ENCODE assay signal across 22 cellular contexts in the genomic region with DNA sequence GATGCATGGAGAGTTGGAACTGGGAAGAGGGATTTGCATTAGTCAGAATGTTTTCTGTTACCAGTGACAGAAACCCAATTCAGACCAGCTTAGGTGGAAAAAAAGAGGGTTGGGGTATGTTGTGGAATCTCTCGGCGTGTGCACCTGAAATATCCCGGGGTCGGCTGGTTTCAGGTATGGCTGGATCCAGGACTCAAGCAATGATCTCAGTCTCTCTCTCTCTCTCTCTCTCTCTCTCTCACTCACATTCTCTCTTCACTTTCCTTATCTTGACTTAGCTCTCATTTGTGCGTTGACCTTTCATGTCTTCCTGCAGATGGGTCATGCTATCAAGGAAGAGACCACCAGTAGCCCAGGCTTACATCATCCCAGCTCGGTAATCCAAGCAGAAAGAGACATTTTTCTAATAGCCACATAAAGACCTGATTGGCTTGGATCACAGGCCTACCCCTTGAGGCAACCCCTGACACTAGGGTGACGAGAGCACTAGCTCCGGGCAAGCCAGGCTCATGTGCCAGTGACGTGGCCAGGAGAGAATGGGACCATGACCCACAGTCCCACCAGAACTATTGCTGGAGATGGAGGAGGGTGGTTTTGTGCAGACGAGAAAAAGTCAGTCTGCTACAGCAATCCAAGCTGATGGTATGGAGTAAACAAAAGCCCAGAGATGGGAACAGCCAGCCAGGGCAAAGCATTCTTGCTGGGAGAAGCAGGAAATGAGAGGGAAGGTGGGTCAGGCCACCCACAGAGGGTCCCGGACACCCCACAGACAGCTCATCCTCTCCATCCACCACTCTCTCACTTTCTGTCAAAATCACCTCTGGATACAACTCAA.
A peak's percentile ranks its signal among the peaks of the same experiment; 100 is the strongest.
DNase-seq lines count a peak whose midpoint lies in the region; ATAC-seq and TF ChIP-seq lines count a peak whose summit lies in the region.
"Had no signal": no experiment of that assay in that cellular context is flagged by ENCODE, and none has a peak within 500 bp of the region (broad histone marks: within the 10 kb centered on the region; RNA-seq: fewer than 3 reads in every experiment).

No MANE protein-coding gene starts in this region.

- DNase-seq in activated CD8-positive, alpha-beta memory T cell treated with anti-CD3 and anti-CD28 coated beads, Interleukin-2, amount 10 ng/mL, durations not matched to agents 7 days and 5 days = no peak
- no peak for DNase-seq in activated CD8-positive, alpha-beta memory T cell treated with anti-CD3 and anti-CD28 coated beads, Interleukin-2, amount 50 U/mL, for 4 hours
- no peak for DNase-seq in activated T-helper 1 cell treated with anti-CD3 and anti-CD28 coated beads, Interleukin-12 subunit alpha, Interleukin-12 subunit beta, Interleukin-2, Interleukin-4 antibody, amounts not matched to agents 30 ng/mL and 10 ng/mL and 1 ng/mL, durations not matched to agents 14 hours and 24 hours and 36 hours (ENCODE audit: low spot score)
- no peak for DNase-seq in mesothelial cell of epicardium (ENCODE audit: low spot score in 2 of 2, unreplicated experiment in 2 of 2)
- DNase-seq: activated T-cell treated with anti-CD3 and anti-CD28 coated beads for 4 hours, adrenal gland, GM23248, NCI-H1092, NCI-H2029, NCI-H345, NCI-H82, occipital lobe, retina, SHP77, SW 1271, testis had no signal

- H3K27me3 ChIP-seq in BLaER1 treated with 17β-estradiol and CSF1 and Interleukin-3, amounts not matched to agents 10 nM and 100 nM = no peaks in the 10 kb centered on the region
- H3K27me3 ChIP-seq: adrenal gland, testis, vagina had no signal

- peaks cover 73 to 89% (median 84%) of the 10 kb centered on the region in 10 experiments for H3K4me1 ChIP-seq in BLaER1 treated with 17β-estradiol and CSF1 and Interleukin-3, amounts not matched to agents 10 nM and 100 nM

- peak overlapping the region in 4 of 11 experiments; percentile 56 to 70 (median 68); a peak in 12 of 22 replicates for H3K9ac ChIP-seq in BLaER1 treated with 17β-estradiol and CSF1 and Interleukin-3, amounts not matched to agents 10 nM and 100 nM
- H3K9ac ChIP-seq: GM23248 had no signal

- peaks cover 0 to 5% (median 0%) of the 10 kb centered on the region in 11 experiments; a peak in 1 of 22 replicates for H3K36me3 ChIP-seq in BLaER1 treated with 17β-estradiol and CSF1 and Interleukin-3, amounts not matched to agents 10 nM and 100 nM
- H3K36me3 ChIP-seq: adrenal gland, lower lobe of right lung, vagina had no signal

- H3K4me1 Mint-ChIP-seq in activated CD8-positive, alpha-beta memory T cell treated with anti-CD3 and anti-CD28 coated beads, Interleukin-2, amount 10 ng/mL, durations not matched to agents 7 days and 5 days = peaks cover 39% of the 10 kb centered on the region
- H3K4me1 Mint-ChIP-seq in activated T-helper 1 cell treated with anti-CD3 and anti-CD28 coated beads, Interleukin-12 subunit alpha, Interleukin-12 subunit beta, Interleukin-2, Interleukin-4 antibody, amounts not matched to agents 30 ng/mL and 10 ng/mL and 1 ng/mL, durations not matched to agents 14 hours and 24 hours and 36 hours (ENCODE audit: low read depth) = peaks cover 47% of the 10 kb centered on the region
- peaks cover 4% of the 10 kb centered on the region for H3K4me1 Mint-ChIP-seq in mesothelial cell of epicardium

- peaks cover 21% of the 10 kb centered on the region for H3K36me3 Mint-ChIP-seq in activated CD8-positive, alpha-beta memory T cell treated with anti-CD3 and anti-CD28 coated beads, Interleukin-2, amount 10 ng/mL, durations not matched to agents 7 days and 5 days
- H3K36me3 Mint-ChIP-seq in activated T-helper 1 cell treated with anti-CD3 and anti-CD28 coated beads, Interleukin-12 subunit alpha, Interleukin-12 subunit beta, Interleukin-2, Interleukin-4 antibody, amounts not matched to agents 30 ng/mL and 10 ng/mL and 1 ng/mL, durations not matched to agents 14 hours and 24 hours and 36 hours (ENCODE audit: low read depth) = peaks cover 23% of the 10 kb centered on the region
- peaks cover 2% of the 10 kb centered on the region for H3K36me3 Mint-ChIP-seq in mesothelial cell of epicardium

- TF ChIP-seq CTCF in mesothelial cell of epicardium (IDR thresholded peaks at IDR 0.05; ENCODE audit: unreplicated experiment) = no peak

- H3K9me3 Mint-ChIP-seq in activated CD8-positive, alpha-beta memory T cell treated with anti-CD3 and anti-CD28 coated beads, Interleukin-2, amount 10 ng/mL, durations not matched to agents 7 days and 5 days (ENCODE audit: low read depth) = peaks cover 12% of the 10 kb centered on the region
- peaks cover 16% of the 10 kb centered on the region for H3K9me3 Mint-ChIP-seq in activated T-helper 1 cell treated with anti-CD3 and anti-CD28 coated beads, Interleukin-12 subunit alpha, Interleukin-12 subunit beta, Interleukin-2, Interleukin-4 antibody, amounts not matched to agents 30 ng/mL and 10 ng/mL and 1 ng/mL, durations not matched to agents 14 hours and 24 hours and 36 hours
- peaks cover 15% of the 10 kb centered on the region for H3K9me3 Mint-ChIP-seq in mesothelial cell of epicardium

- peak overlapping the region; percentile 30 for H3K27ac Mint-ChIP-seq in activated CD8-positive, alpha-beta memory T cell treated with anti-CD3 and anti-CD28 coated beads, Interleukin-2, amount 10 ng/mL, durations not matched to agents 7 days and 5 days
- H3K27ac Mint-ChIP-seq in activated T-helper 1 cell treated with anti-CD3 and anti-CD28 coated beads, Interleukin-12 subunit alpha, Interleukin-12 subunit beta, Interleukin-2, Interleukin-4 antibody, amounts not matched to agents 30 ng/mL and 10 ng/mL and 1 ng/mL, durations not matched to agents 14 hours and 24 hours and 36 hours = peak overlapping the region; percentile 94
- H3K27ac Mint-ChIP-seq in mesothelial cell of epicardium = peak overlapping the region; percentile 41

- H3K27ac ChIP-seq in BLaER1 treated with 17β-estradiol and CSF1 and Interleukin-3, amounts not matched to agents 10 nM and 100 nM = peak overlapping the region; percentile 39 to 81 (median 68); a peak in 17 of 22 replicates
- H3K27ac ChIP-seq: adrenal gland, GM23248, lower lobe of right lung, testis, vagina had no signal

- ATAC-seq in activated CD8-positive, alpha-beta memory T cell treated with anti-CD3 and anti-CD28 coated beads, Interleukin-2, amount 10 ng/mL, durations not matched to agents 7 days and 5 days = no peak
- ATAC-seq in HG03108 (IDR thresholded peaks at IDR 0.05; ENCODE audit: unreplicated experiment) (no peak), GM18870 (IDR thresholded peaks at IDR 0.05; ENCODE audit: unreplicated experiment) (no peak), GM19467 (IDR thresholded peaks at IDR 0.05; ENCODE audit: unreplicated experiment) (no peak)
- ATAC-seq: lower lobe of right lung had no signal

- intact Hi-C loops in activated T-helper 1 cell treated with anti-CD3 and anti-CD28 coated beads, Interleukin-12 subunit alpha, Interleukin-12 subunit beta, Interleukin-2, Interleukin-4 antibody, amounts not matched to agents 30 ng/mL and 10 ng/mL and 1 ng/mL, durations not matched to agents 14 hours and 24 hours and 36 hours (cut with micrococcal nuclease) = loop anchor here (1.0 to 2.0 kb wide), 8 partner anchors 8 to 91 kb away; no protein-coding TSS in a partner anchor

- H3K4me3 ChIP-seq in BLaER1 treated with 17β-estradiol and CSF1 and Interleukin-3, amounts not matched to agents 10 nM and 100 nM = 0 out of 20 replicates have a peak overlapping the region, but pooled peaks of 1 of the 10 experiments have one; percentile 43
- H3K4me3 ChIP-seq: adrenal gland, GM23248, lower lobe of right lung, testis, vagina had no signal

- H3K4me2 ChIP-seq in BLaER1 treated with 17β-estradiol and CSF1 and Interleukin-3, amounts not matched to agents 10 nM and 100 nM = peak overlapping the region; percentile 80 to 98 (median 90)

- CTCF ChIA-PET in activated CD8-positive, alpha-beta memory T cell treated with anti-CD3 and anti-CD28 coated beads, Interleukin-2, amount 10 ng/mL, durations not matched to agents 7 days and 5 days (lab: Charles Lee) = interaction anchor here (1.2 kb wide), 1 partner anchor 8 kb away, joined by 3 read pairs; no protein-coding TSS in a partner anchor

- peaks cover 2% of the 10 kb centered on the region for H3K27me3 Mint-ChIP-seq in activated CD8-positive, alpha-beta memory T cell treated with anti-CD3 and anti-CD28 coated beads, Interleukin-2, amount 10 ng/mL, durations not matched to agents 7 days and 5 days
- no peaks in the 10 kb centered on the region for H3K27me3 Mint-ChIP-seq in activated T-helper 1 cell treated with anti-CD3 and anti-CD28 coated beads, Interleukin-12 subunit alpha, Interleukin-12 subunit beta, Interleukin-2, Interleukin-4 antibody, amounts not matched to agents 30 ng/mL and 10 ng/mL and 1 ng/mL, durations not matched to agents 14 hours and 24 hours and 36 hours (ENCODE audit: insufficient read depth)
- no peaks in the 10 kb centered on the region for H3K27me3 Mint-ChIP-seq in mesothelial cell of epicardium (ENCODE audit: low read depth)

- no peak overlapping the region for H3K4me3 Mint-ChIP-seq in activated CD8-positive, alpha-beta memory T cell treated with anti-CD3 and anti-CD28 coated beads, Interleukin-2, amount 10 ng/mL, durations not matched to agents 7 days and 5 days
- H3K4me3 Mint-ChIP-seq in activated T-helper 1 cell treated with anti-CD3 and anti-CD28 coated beads, Interleukin-12 subunit alpha, Interleukin-12 subunit beta, Interleukin-2, Interleukin-4 antibody, amounts not matched to agents 30 ng/mL and 10 ng/mL and 1 ng/mL, durations not matched to agents 14 hours and 24 hours and 36 hours = peak overlapping the region; percentile 43
- H3K4me3 Mint-ChIP-seq in mesothelial cell of epicardium = no peak overlapping the region

- no peaks in the 10 kb centered on the region for H4K20me1 ChIP-seq in BLaER1 treated with 17β-estradiol and CSF1 and Interleukin-3, amounts not matched to agents 10 nM and 100 nM

- peaks cover 14 to 23% (median 19%) of the 10 kb centered on the region in 11 experiments for H3K9me3 ChIP-seq in BLaER1 treated with 17β-estradiol and CSF1 and Interleukin-3, amounts not matched to agents 10 nM and 100 nM (replicated peaks in 1 of 11)
- H3K9me3 ChIP-seq: adrenal gland, testis had no signal

Comparison
In these comparisons a context has a peak if more than half of its experiments do, and no peak if none do; other contexts are left out.
1. H3K27ac Mint-ChIP-seq: peak in every context shown above with its lines; median percentile 94 in activated T-helper 1 cell treated with anti-CD3 and anti-CD28 coated beads, Interleukin-12 subunit alpha, Interleukin-12 subunit beta, Interleukin-2, Interleukin-4 antibody, amounts not matched to agents 30 ng/mL and 10 ng/mL and 1 ng/mL, durations not matched to agents 14 hours and 24 hours and 36 hours; 41 in mesothelial cell of epicardium; 30 in activated CD8-positive, alpha-beta memory T cell treated with anti-CD3 and anti-CD28 coated beads, Interleukin-2, amount 10 ng/mL, durations not matched to agents 7 days and 5 days.